8 cellular contexts compared by ENCODE assay signal in genomic region chr13:30421093-30422055, GRCh38. TPM values are rescaled to one million over a fixed set of nuclear protein-coding genes. Genes with fewer than 3 reads are reported as not detected.
DNase-seq lines count a peak whose midpoint lies in the region; ATAC-seq and TF ChIP-seq lines count a peak whose summit lies in the region.

No MANE protein-coding gene starts in this region.

- H3K27ac ChIP-seq in HL-60 (replicated peaks) (peak overlapping the region; percentile 72), vagina (peak overlapping the region; percentile 97)

- H3K27me3 ChIP-seq in HL-60 (ENCODE audit: insufficient read depth, poor library complexity, severe bottlenecking) (no peaks in the 10 kb centered on the region), adipocyte (replicated peaks; ENCODE audit: control insufficient read depth, insufficient read depth, low read length) (no peaks in the 10 kb centered on the region), vagina (no peaks in the 10 kb centered on the region)

- intact Hi-C loops in Right ventricle myocardium inferior (cut with DNase I) (loop anchor here (1.0 to 2.0 kb wide), 2 partner anchors 23 to 43 kb away; no protein-coding TSS in a partner anchor), vagina (cut with DNase I) (loop anchor here (2.0 kb wide), 1 partner anchor 41 kb away; no protein-coding TSS in a partner anchor)

- H3K36me3 ChIP-seq in adipocyte (ENCODE audit: control insufficient read depth, insufficient read depth, low read length, severe bottlenecking) (no peaks in the 10 kb centered on the region), vagina (no peaks in the 10 kb centered on the region)

- ATAC-seq in Right ventricle myocardium inferior = peak; percentile 93

- DNase-seq in AG08395 (ENCODE audit: low spot score) (peak; percentile 85), HL-60 (ENCODE audit: low read depth in 1 of 2, low spot score in 1 of 2) (peak; percentile 65 to 75), RPMI7951 (ENCODE audit: low read depth) (peak; percentile 82), adipocyte (ENCODE audit: low read depth) (peak; percentile 91), Right ventricle myocardium inferior (ENCODE audit: missing footprints) (peak; percentile 94), nucleus accumbens (lab: John Stamatoyannopoulos, UW) (peak in 49 of 56 donors; percentile 22 to 77 (median 56)), vagina (ENCODE audit: extremely low spot score in 2 of 2) (no peak)

- TF ChIP-seq POLR2A in GM18526 (IDR thresholded peaks at IDR 0.05; ENCODE audit: extremely low read depth, insufficient read length) = peak; percentile 13
- TF ChIP-seq POLR2A in vagina (IDR thresholded peaks at IDR 0.05) = peak in 1 of 2 donors; percentile 70

- H3K4me3 ChIP-seq in HL-60 (replicated peaks; ENCODE audit: insufficient read depth, low read length) (peak overlapping the region; percentile 70), adipocyte (ENCODE audit: low read length) (peak overlapping the region; percentile 83), vagina (peak overlapping the region; percentile 62 to 73)

- H3K9me3 ChIP-seq in adipocyte (ENCODE audit: control insufficient read depth, low read length) (no peaks in the 10 kb centered on the region), vagina (no peaks in the 10 kb centered on the region)

- no peak for TF ChIP-seq CTCF in HL-60 (IDR thresholded peaks at IDR 0.05; ENCODE audit: insufficient read depth, low read length)
- no peak for TF ChIP-seq CTCF in vagina (IDR thresholded peaks at IDR 0.05)

- H3K4me1 ChIP-seq in adipocyte (ENCODE audit: control insufficient read depth, insufficient read depth, low read length) (peaks cover 12% of the 10 kb centered on the region), vagina (peaks cover 52% of the 10 kb centered on the region)

- peak overlapping the region; percentile 89 for H3K9ac ChIP-seq in adipocyte (ENCODE audit: low read length)

RNA-seq across cellular contexts. Expression of gene UBE2L5, which starts 0.9 kb away (rescaled TPM):
- not detected in 2 replicates for total RNA-seq in RPMI7951 (2014; rRNA removed; shearing (Covaris generic))
- total RNA-seq in Right ventricle myocardium inferior (not detected), vagina (not detected)

RNA-seq across cellular contexts. Expression of gene HMGB1, which starts 44.4 kb away (rescaled TPM):
- total RNA-seq in RPMI7951 (2014; rRNA removed; shearing (Covaris generic)) = 608 and 737 TPM in 2 replicates
- total RNA-seq in Right ventricle myocardium inferior (183 TPM), vagina (215 TPM)

Comparison
In these comparisons a context has a peak if more than half of its experiments do, and no peak if none do; other contexts are left out.
1. DNase-seq: peak in AG08395 (single experiment), HL-60 (2 of 2), RPMI7951 (single experiment), adipocyte (single experiment), Right ventricle myocardium inferior (single experiment) and nucleus accumbens (49 of 56); none in vagina (0 of 2).
2. Peak in every context shown above with its lines, with median percentiles within 50 percentile points of each other: H3K4me3 ChIP-seq.